In genomic region chr11:126211236-126212088, GRCh38 we compare ENCODE assay signal across 8 cellular contexts. TPM values are rescaled to one million over a fixed set of nuclear protein-coding genes. Genes with fewer than 3 reads are reported as not detected.
DNase-seq lines count a peak whose midpoint lies in the region; TF ChIP-seq lines count a peak whose summit lies in the region.

Gene FAM118B, plus strand, starts transcription at chr11:126211782. Its CDS starts 23,220 bp downstream, at chr11:126235002.
Gene RPUSD4, minus strand, starts transcription at chr11:126211650. Its CDS starts 12 bp downstream, at chr11:126211638.

- DNase-seq in COLO668 (lab: John Stamatoyannopoulos, UW; ENCODE audit: unreplicated experiment) = peak; percentile 98
- DNase-seq in GM20000 (ENCODE audit: low spot score) = peak; percentile 96
- peak; percentile 66 for DNase-seq in HS-5 (ENCODE audit: low read depth)
- peak; percentile 88 for DNase-seq in NK-92 (lab: John Stamatoyannopoulos, UW; ENCODE audit: unreplicated experiment)
- peak; percentile 98 for DNase-seq in activated CD8-positive, alpha-beta memory T cell treated with anti-CD3 and anti-CD28 coated beads for 1 hour (ENCODE audit: extremely low read depth in 1 of 2, low read depth in 1 of 2)
- DNase-seq in effector CD4-positive, alpha-beta T cell = peak; percentile 99
- peak; percentile 98 for DNase-seq in lung microvascular endothelial cell (ENCODE audit: low read depth in 2 of 2)
- DNase-seq in stimulated activated CD4-positive, alpha-beta T cell treated with anti-CD3 and anti-CD28 coated beads, TNF-alpha, amount 100 ng/mL, for 4 hours (ENCODE audit: low read depth in 3 of 3) = peak; percentile 98 to 99 (median 98)

- TF ChIP-seq CTCF in GM20000 (IDR thresholded peaks at IDR 0.05; ENCODE audit: extremely low read depth, missing control alignments) = no peak

RNA-seq across cellular contexts. Expression of gene FAM118B, which starts in this region (rescaled TPM):
- 19.4 and 25.6 TPM in 2 replicates for total RNA-seq in lung microvascular endothelial cell

RNA-seq across cellular contexts. Expression of gene RPUSD4, which starts in this region (rescaled TPM):
- 22.0 and 26.2 TPM in 2 replicates for total RNA-seq in lung microvascular endothelial cell

Comparison
In these comparisons a context has a peak if more than half of its experiments do, and no peak if none do; other contexts are left out.
1. Peak in every context shown above with its lines: DNase-seq.